Comparison of ENCODE assay signal across 23 cellular contexts in genomic region chr13:107121793-107122192, GRCh38.
DNase-seq lines count a peak whose midpoint lies in the region; ATAC-seq, FAIRE-seq and TF ChIP-seq lines count a peak whose summit lies in the region.
"Had no signal": no experiment of that assay in that cellular context is flagged by ENCODE, and none has a peak within 500 bp of the region (broad histone marks: within the 10 kb centered on the region; RNA-seq: fewer than 3 reads in every experiment).

No MANE protein-coding gene starts in this region.

- intact Hi-C loops in right lobe of liver (cut with DNase I) (loop anchor here in 1 of 2 donors (10.0 kb wide), 1 partner anchor 207 kb away; no protein-coding TSS in a partner anchor), HepG2 (cut with micrococcal nuclease; ENCODE audit: unreplicated experiment) (loop anchor here (2.0 to 5.0 kb wide), 4 partner anchors 499 to 584 kb away; partner anchors contain the start of gene EFNB2), left colon (cut with DNase I, micrococcal nuclease) (no loop called here)

- in situ Hi-C loops in HepG2 (cut with HindIII; ENCODE audit: extremely low pct_ligation_motif_present, low pct_unique_long_range_greater_than_20kb): no loop called here

- no peak overlapping the region for H2AFZ ChIP-seq in HepG2 (ENCODE audit: low read length)
- no peak overlapping the region for H2AFZ ChIP-seq in astrocyte (ENCODE audit: low read depth, low read length)
- H2AFZ ChIP-seq: GM23248 had no signal

- no TSS peak for BruUV-seq in HepG2 (replicated peaks; lab: Mats Ljungman, UMichigan)

- H3K27ac ChIP-seq in right lobe of liver (no peak overlapping the region), HepG2 (ENCODE audit: extremely low read length, insufficient read depth, low read length) (no peak overlapping the region), astrocyte (ENCODE audit: low read depth, low read length) (no peak overlapping the region), small intestine (ENCODE audit: low read depth in 1 of 2, low read length in 1 of 2) (no peak overlapping the region)
- H3K27ac ChIP-seq: A549, C4-2B, GM23248 had no signal

- no peak for DNase-seq in right lobe of liver
- no peak for DNase-seq in HepG2 (ENCODE audit: low spot score)
- no peak for DNase-seq in astrocyte (ENCODE audit: low read depth)
- DNase-seq in left colon: no peak
- peak; percentile 40 for DNase-seq in small intestine
- DNase-seq in stimulated activated CD4-positive, alpha-beta T cell treated with anti-CD3 and anti-CD28 coated beads, Interleukin-4, amount 100 ng/mL, for 4 hours: no peak
- DNase-seq: 8988T; Caco-2; CD4-positive, CD25-positive, alpha-beta regulatory T cell; CD8-positive, alpha-beta T cell; DMS153; DND-41; GM23248; H9 had no signal

- no peak overlapping the region for H3K4me3 ChIP-seq in right lobe of liver
- H3K4me3 ChIP-seq in HepG2 (replicated peaks in 1 of 3; ENCODE audit: insufficient read depth in 1 of 3, low read depth in 2 of 3, low read length in 3 of 3): no peak overlapping the region
- H3K4me3 ChIP-seq in astrocyte (ENCODE audit: insufficient read depth, low read depth, low read length): no peak overlapping the region
- H3K4me3 ChIP-seq in small intestine (ENCODE audit: low read depth in 1 of 2, low read length in 2 of 2): no peak overlapping the region
- H3K4me3 ChIP-seq: A549, GM23248 had no signal

- FAIRE-seq in HepG2 (lab: Jason Lieb, UNC): no peak
- peak; percentile 41 for FAIRE-seq in astrocyte (lab: Jason Lieb, UNC)
- FAIRE-seq in small intestine (lab: Jason Lieb, UNC): no peak
- FAIRE-seq: A549, G401.6, GM12892, GM19239, H1 had no signal

- H3K36me3 ChIP-seq in right lobe of liver (no peaks in the 10 kb centered on the region), HepG2 (replicated peaks in 1 of 2; ENCODE audit: control insufficient read depth in 1 of 2, insufficient read depth in 2 of 2, low read length in 2 of 2) (no peaks in the 10 kb centered on the region), astrocyte (ENCODE audit: insufficient read depth, low read length) (no peaks in the 10 kb centered on the region), small intestine (ENCODE audit: control insufficient read depth in 2 of 2, insufficient read depth in 2 of 2, low read length in 2 of 2) (no peaks in the 10 kb centered on the region)

- H3K4me2 ChIP-seq in HepG2 (ENCODE audit: low read depth, low read length) (no peak overlapping the region), astrocyte (ENCODE audit: low read length) (no peak overlapping the region)
- H3K4me2 ChIP-seq: A549 had no signal

- no peak for TF ChIP-seq POLR2A in right lobe of liver (IDR thresholded peaks at IDR 0.05)
- TF ChIP-seq POLR2A in HepG2 (IDR thresholded peaks at IDR 0.05; ENCODE audit: insufficient read depth in 1 of 2, low read depth in 2 of 2, low read length in 2 of 2): no peak

- no peaks in the 10 kb centered on the region for H3K27me3 Mint-ChIP-seq in astrocyte (ENCODE audit: low read depth, unreplicated experiment)
- H3K27me3 Mint-ChIP-seq: CD4-positive, CD25-positive, alpha-beta regulatory T cell had no signal

- TF ChIP-seq EP300 in HepG2 (IDR thresholded peaks at IDR 0.05; ENCODE audit: low read depth in 2 of 2, low read length in 2 of 2) (no peak), HepG2 (CRISPR knock-in tag; IDR thresholded peaks at IDR 0.05; ENCODE audit: borderline replicate concordance) (no peak)

- POLR2A ChIA-PET in HepG2 (lab: Yijun Ruan, JAX): no interaction called here

- H3K36me3 Mint-ChIP-seq in astrocyte (ENCODE audit: low read depth, unreplicated experiment): no peaks in the 10 kb centered on the region
- H3K36me3 Mint-ChIP-seq: CD4-positive, CD25-positive, alpha-beta regulatory T cell; CD8-positive, alpha-beta T cell had no signal

- H3K4me1 ChIP-seq in right lobe of liver: no peaks in the 10 kb centered on the region
- peaks cover 47% of the 10 kb centered on the region for H3K4me1 ChIP-seq in HepG2 (ENCODE audit: insufficient read depth, low read length)
- H3K4me1 ChIP-seq in astrocyte (ENCODE audit: insufficient read depth, low read length): no peaks in the 10 kb centered on the region
- H3K4me1 ChIP-seq in small intestine (ENCODE audit: control insufficient read depth in 2 of 2, insufficient read depth in 1 of 2, low read depth in 1 of 2, low read length in 1 of 2): peaks cover 2 to 5% of the 10 kb centered on the region in 2 donors
- H3K4me1 ChIP-seq: A549 had no signal

- H3K9me3 ChIP-seq in right lobe of liver: no peaks in the 10 kb centered on the region
- H3K9me3 ChIP-seq in HepG2 (ENCODE audit: low read length): no peaks in the 10 kb centered on the region
- no peaks in the 10 kb centered on the region for H3K9me3 ChIP-seq in astrocyte (ENCODE audit: insufficient read depth, low read depth, low read length)
- no peaks in the 10 kb centered on the region for H3K9me3 ChIP-seq in small intestine (ENCODE audit: control insufficient read depth, low read depth)
- H3K9me3 ChIP-seq: A549, Caco-2 had no signal

- H3K9ac ChIP-seq in HepG2 (ENCODE audit: insufficient read depth, low read depth, low read length) (no peak overlapping the region), astrocyte (ENCODE audit: low read length) (no peak overlapping the region)
- H3K9ac ChIP-seq: GM23248 had no signal

- H3K79me2 ChIP-seq in HepG2 (ENCODE audit: insufficient read depth, low read length) (no peaks in the 10 kb centered on the region), astrocyte (ENCODE audit: insufficient read depth, low read length) (no peaks in the 10 kb centered on the region)

- peaks cover 13% of the 10 kb centered on the region for H3K4me1 Mint-ChIP-seq in astrocyte (ENCODE audit: low read depth, unreplicated experiment)
- H3K4me1 Mint-ChIP-seq: CD4-positive, CD25-positive, alpha-beta regulatory T cell had no signal

- CTCF ChIA-PET in HepG2 (lab: Yijun Ruan, JAX; ENCODE audit: low intra/inter-chr PET ratio, low total read pairs): no interaction called here

- no peak for TF ChIP-seq RAD21 in HepG2 (CRISPR knock-in tag; IDR thresholded peaks at IDR 0.05)

- no peak overlapping the region for H3K4me3 Mint-ChIP-seq in astrocyte (ENCODE audit: unreplicated experiment)
- H3K4me3 Mint-ChIP-seq: CD4-positive, CD25-positive, alpha-beta regulatory T cell; CD8-positive, alpha-beta T cell; H9 had no signal

- no peaks in the 10 kb centered on the region for H3K9me3 Mint-ChIP-seq in astrocyte (ENCODE audit: unreplicated experiment)
- H3K9me3 Mint-ChIP-seq: CD8-positive, alpha-beta T cell; H9 had no signal

- TF ChIP-seq CTCF in right lobe of liver (IDR thresholded peaks at IDR 0.05): no peak
- no peak for TF ChIP-seq CTCF in HepG2 (CRISPR knock-in tag; IDR thresholded peaks at IDR 0.05)
- TF ChIP-seq CTCF in astrocyte (IDR thresholded peaks at IDR 0.05; ENCODE audit: insufficient read depth, low read depth, low read length): no peak

- no peak overlapping the region for H3K27ac Mint-ChIP-seq in astrocyte (ENCODE audit: unreplicated experiment)
- H3K27ac Mint-ChIP-seq: CD4-positive, CD25-positive, alpha-beta regulatory T cell; CD8-positive, alpha-beta T cell; H9 had no signal

- H3K27me3 ChIP-seq in right lobe of liver (no peaks in the 10 kb centered on the region), HepG2 (ENCODE audit: control insufficient read depth in 1 of 2, insufficient read depth in 2 of 2, low read length in 2 of 2) (no peaks in the 10 kb centered on the region; a peak in 1 of 5 replicates), astrocyte (ENCODE audit: insufficient read depth, low read length) (no peaks in the 10 kb centered on the region), small intestine (ENCODE audit: control insufficient read depth in 2 of 2, insufficient read depth in 2 of 2, low read length in 2 of 2) (no peaks in the 10 kb centered on the region)

- H4K20me1 ChIP-seq in HepG2 (ENCODE audit: insufficient read depth, low read length) (no peaks in the 10 kb centered on the region), astrocyte (ENCODE audit: insufficient read depth, low read length) (no peaks in the 10 kb centered on the region)

- peak in 3 of 4 donors; percentile 41 to 85 (median 67) for ATAC-seq in right lobe of liver
- no peak for ATAC-seq in HepG2
- peak; percentile 37 for ATAC-seq in left colon
- no peak for ATAC-seq in HG02678 (IDR thresholded peaks at IDR 0.05; ENCODE audit: unreplicated experiment)
- no peak for ATAC-seq in GM18907 (IDR thresholded peaks at IDR 0.05; ENCODE audit: unreplicated experiment)
- ATAC-seq: A549; CD8-positive, alpha-beta T cell; HCT116 had no signal

- WGBS in right lobe of liver (ENCODE audit: insufficient coverage, low coverage, low lambda C conversion rate, missing lambda C conversion rate): 9% methylated on average over 1 of the region's 1 CpG
- 73% methylated on average over 1 of the region's 1 CpG for WGBS in HepG2 (ENCODE audit: low lambda C conversion rate)
- 12 to 47% (median 21%) methylated on average over 1 of the region's 1 CpG for WGBS in small intestine, 3 donors

TF ChIP-seq in HepG2, 621 proteins besides CTCF, POLR2A, EP300 and RAD21 (continues in another document):
- TF ChIP-seq ZBTB49 (CRISPR knock-in tag; IDR thresholded peaks at IDR 0.05; ENCODE audit: borderline replicate concordance) (no peak), MIER2 (CRISPR knock-in tag; IDR thresholded peaks at IDR 0.05) (no peak), HES4 (CRISPR knock-in tag; IDR thresholded peaks at IDR 0.05; ENCODE audit: borderline replicate concordance) (no peak), ZNF564 (CRISPR knock-in tag; IDR thresholded peaks at IDR 0.05) (no peak), FLYWCH1 (CRISPR knock-in tag; IDR thresholded peaks at IDR 0.05) (no peak), ZNF672 (CRISPR knock-in tag; IDR thresholded peaks at IDR 0.05) (no peak), ZNF496 (CRISPR knock-in tag; IDR thresholded peaks at IDR 0.05; ENCODE audit: insufficient replicate concordance) (no peak), AGO2 (optimal IDR thresholded peaks at IDR 0.05; ENCODE audit: low read depth, low read length) (no peak)

Comparison
In these comparisons a context has a peak if more than half of its experiments do, and no peak if none do; other contexts are left out.
1. ATAC-seq: peak in right lobe of liver (3 of 4) and left colon (single experiment); none in HepG2 (single experiment), HG02678 (single experiment) and GM18907 (single experiment).